In genomic region chr3:24303057-24303754, GRCh38 we compare ENCODE assay signal across 16 cellular contexts.
DNase-seq lines count a peak whose midpoint lies in the region; ATAC-seq, FAIRE-seq and TF ChIP-seq lines count a peak whose summit lies in the region.
"Had no signal": no experiment of that assay in that cellular context is flagged by ENCODE, and none has a peak within 500 bp of the region (broad histone marks: within the 10 kb centered on the region; RNA-seq: fewer than 3 reads in every experiment).

No MANE protein-coding gene starts in this region.

- POLR2A ChIA-PET in H1 (lab: Charles Lee; ENCODE audit: partially characterized antibody) = no interaction called here
- POLR2A ChIA-PET in naive thymus-derived CD4-positive, alpha-beta T cell (lab: Charles Lee) = no interaction called here

- no peak overlapping the region for H3K4me3 Mint-ChIP-seq in progenitor cell of endocrine pancreas (ENCODE audit: low read depth)
- H3K4me3 Mint-ChIP-seq in naive thymus-derived CD4-positive, alpha-beta T cell = no peak overlapping the region
- H3K4me3 Mint-ChIP-seq: CD4-positive, alpha-beta T cell had no signal

- H3K9ac ChIP-seq in H1 (replicated peaks in 1 of 4; ENCODE audit: extremely low read depth in 1 of 4, low read depth in 3 of 4, low read length in 3 of 4) = no peak overlapping the region

- DNase-seq in NCI-H748 treated with DMSO at 0.1 percent for 48 hours (lab: John Stamatoyannopoulos, UW) = peak; percentile 3
- no peak for DNase-seq in NCI-H748 (lab: John Stamatoyannopoulos, UW; ENCODE audit: unreplicated experiment)
- peak; percentile 91 for DNase-seq in NCI-H69 (lab: John Stamatoyannopoulos, UW)
- DNase-seq in H1 (ENCODE audit: low read depth in 1 of 2, low spot score in 2 of 2) = no peak
- DNase-seq in progenitor cell of endocrine pancreas (ENCODE audit: low spot score, unreplicated experiment) = no peak
- DNase-seq in naive thymus-derived CD4-positive, alpha-beta T cell = no peak
- no peak for DNase-seq in GM19238 (ENCODE audit: insufficient read length, low spot score)
- DNase-seq: CD4-positive, alpha-beta T cell; DND-41; GF-D8; GOT3; NCI-H1694; NCI-H774; Peyer's patch; SHP77 treated with DMSO at 0.1 percent for 48 hours had no signal

- no peak for TF ChIP-seq POLR2A in H1 (IDR thresholded peaks at IDR 0.05; ENCODE audit: control extremely low read depth in 1 of 2, low read depth in 2 of 2, low read length in 2 of 2)

- no peak overlapping the region for H4K8ac ChIP-seq in H1 (ENCODE audit: extremely low read depth, insufficient read depth, low read length)

- H3K9me3 Mint-ChIP-seq in progenitor cell of endocrine pancreas (ENCODE audit: low read depth) = no peaks in the 10 kb centered on the region
- peaks cover 0 to 4% (median 0%) of the 10 kb centered on the region in 11 donors for H3K9me3 Mint-ChIP-seq in naive thymus-derived CD4-positive, alpha-beta T cell
- H3K9me3 Mint-ChIP-seq: CD4-positive, alpha-beta T cell had no signal

- no peak overlapping the region for H3K56ac ChIP-seq in H1 (replicated peaks; ENCODE audit: insufficient read length, low read depth, low read length)

- H3K9me3 ChIP-seq in H1 (ENCODE audit: insufficient read depth in 2 of 2, low read depth in 1 of 2, low read length in 1 of 2) = no peaks in the 10 kb centered on the region
- H3K9me3 ChIP-seq in naive thymus-derived CD4-positive, alpha-beta T cell (ENCODE audit: control insufficient read depth in 2 of 3, low read length in 3 of 3) = no peaks in the 10 kb centered on the region
- H3K9me3 ChIP-seq: Peyer's patch had no signal

- no peak for TF ChIP-seq RAD21 in H1 (IDR thresholded peaks at IDR 0.05 in 1 of 2, conservative IDR thresholded peaks at IDR 0.05 in 1 of 2; ENCODE audit: low read depth in 2 of 2, low read length in 2 of 2)

- no peak overlapping the region for H2BK15ac ChIP-seq in H1 (ENCODE audit: low read length)

- no peaks in the 10 kb centered on the region for H3K79me2 ChIP-seq in H1 (ENCODE audit: control insufficient read depth in 1 of 2, insufficient read depth in 2 of 2, low read length in 2 of 2)

- H4K91ac ChIP-seq in H1 (replicated peaks; ENCODE audit: insufficient read length, low read length) = no peak overlapping the region

- CTCF ChIA-PET in H1 (lab: Charles Lee; ENCODE audit: partially characterized antibody) = interaction anchor here (0.6 to 1.3 kb wide), 2 partner anchors 39 to 256 kb away, joined by 3 to 5 read pairs; no protein-coding TSS in a partner anchor
- CTCF ChIA-PET in naive thymus-derived CD4-positive, alpha-beta T cell (lab: Charles Lee) = interaction anchor here (0.6 kb wide), 1 partner anchor 409 kb away, joined by 3 read pairs; no protein-coding TSS in a partner anchor

- 0 out of 2 replicates have a peak overlapping the region, but pooled peaks have one; percentile 18 for H2BK12ac ChIP-seq in H1 (ENCODE audit: low read depth, low read length)

- no peak overlapping the region for H2AK5ac ChIP-seq in H1 (ENCODE audit: low read depth, low read length)

- 86% methylated on average over 7 of the region's 7 CpGs; no CpG with 5 or more reads in 1 of the 2 experiments for WGBS in H1 (ENCODE audit: extremely low coverage in 1 of 2, insufficient coverage in 1 of 2, insufficient read length in 1 of 2, insufficient replicate concordance in 2 of 2, low coverage in 1 of 2, low lambda C conversion rate in 2 of 2, missing lambda C conversion rate in 1 of 2), 2 experiments

- H3K14ac ChIP-seq in H1 (ENCODE audit: insufficient read length) = no peak overlapping the region

- peak overlapping the region; percentile 4 for H3K27ac Mint-ChIP-seq in progenitor cell of endocrine pancreas
- no peak overlapping the region for H3K27ac Mint-ChIP-seq in naive thymus-derived CD4-positive, alpha-beta T cell
- H3K27ac Mint-ChIP-seq: CD4-positive, alpha-beta T cell had no signal

- H3K36me3 ChIP-seq in H1 (ENCODE audit: control insufficient read depth in 2 of 4, insufficient read depth in 4 of 4, low read length in 3 of 4) = no peaks in the 10 kb centered on the region
- H3K36me3 ChIP-seq in naive thymus-derived CD4-positive, alpha-beta T cell (ENCODE audit: control insufficient read depth in 2 of 3, insufficient read depth in 3 of 3, low read length in 3 of 3) = no peaks in the 10 kb centered on the region
- H3K36me3 ChIP-seq: Peyer's patch had no signal

- no peaks in the 10 kb centered on the region for H3K23me2 ChIP-seq in H1 (ENCODE audit: low read depth, low read length)

- H3K18ac ChIP-seq in H1 (ENCODE audit: extremely low read depth, low read length) = no peak overlapping the region

- TF ChIP-seq CTCF in H1 (IDR thresholded peaks at IDR 0.05; ENCODE audit: control extremely low read depth in 1 of 3, insufficient read depth in 1 of 3, low read depth in 1 of 3, low read length in 3 of 3) (no peak), progenitor cell of endocrine pancreas (IDR thresholded peaks at IDR 0.05; ENCODE audit: unreplicated experiment) (no peak)

- no peaks in the 10 kb centered on the region for H3K27me3 ChIP-seq in H1 (replicated peaks in 1 of 4; ENCODE audit: control insufficient read depth in 3 of 4, extremely low read depth in 1 of 4, insufficient read depth in 3 of 4, low read length in 3 of 4)
- H3K27me3 ChIP-seq in naive thymus-derived CD4-positive, alpha-beta T cell (ENCODE audit: control insufficient read depth in 2 of 2, insufficient read depth in 2 of 2, low read length in 2 of 2) = no peaks in the 10 kb centered on the region
- H3K27me3 ChIP-seq: Peyer's patch had no signal

- no peaks in the 10 kb centered on the region for H3K27me3 Mint-ChIP-seq in progenitor cell of endocrine pancreas
- H3K27me3 Mint-ChIP-seq in naive thymus-derived CD4-positive, alpha-beta T cell = peaks cover 0 to 5% (median 0%) of the 10 kb centered on the region in 5 donors
- H3K27me3 Mint-ChIP-seq: CD4-positive, alpha-beta T cell had no signal

- H3K4ac ChIP-seq in H1 (replicated peaks; ENCODE audit: insufficient read length, low read depth, low read length) = no peak overlapping the region

- FAIRE-seq in H1 (lab: Jason Lieb, UNC) = peak; percentile 36

- H4K20me1 ChIP-seq in H1 (replicated peaks in 1 of 2; ENCODE audit: control insufficient read depth in 1 of 2, insufficient read depth in 2 of 2, low read length in 2 of 2) = no peaks in the 10 kb centered on the region

- no peak overlapping the region for H2AFZ ChIP-seq in H1 (ENCODE audit: low read length)

- H3K79me1 ChIP-seq in H1 (ENCODE audit: low read depth, low read length) = no peaks in the 10 kb centered on the region

- no peak overlapping the region for H3K4me2 ChIP-seq in H1 (ENCODE audit: insufficient read depth in 1 of 2, low read depth in 2 of 2, low read length in 2 of 2)

- H2BK20ac ChIP-seq in H1 (ENCODE audit: low read length) = no peak overlapping the region

- no peak overlapping the region for H2BK120ac ChIP-seq in H1 (replicated peaks; ENCODE audit: low read depth, low read length)

- no peaks in the 10 kb centered on the region for H3K36me3 Mint-ChIP-seq in progenitor cell of endocrine pancreas (ENCODE audit: insufficient read depth)
- no peaks in the 10 kb centered on the region for H3K36me3 Mint-ChIP-seq in naive thymus-derived CD4-positive, alpha-beta T cell

- no peak for ATAC-seq in naive thymus-derived CD4-positive, alpha-beta T cell
- ATAC-seq in GM21529 (IDR thresholded peaks at IDR 0.05; ENCODE audit: unreplicated experiment) = no peak

- H2BK5ac ChIP-seq in H1 (ENCODE audit: low read depth, low read length) = no peak overlapping the region

- H3K27ac ChIP-seq in H1 (ENCODE audit: low read depth, low read length) = no peak overlapping the region
- H3K27ac ChIP-seq in naive thymus-derived CD4-positive, alpha-beta T cell (ENCODE audit: low read depth, low read length) = no peak overlapping the region
- H3K27ac ChIP-seq: Peyer's patch had no signal

- TF ChIP-seq EP300 in H1 (IDR thresholded peaks at IDR 0.05; ENCODE audit: borderline replicate concordance in 1 of 2, low read depth in 2 of 2, low read length in 2 of 2) = no peak

- H3K23ac ChIP-seq in H1 (ENCODE audit: insufficient read length) = no peak overlapping the region

- peaks cover 0 to 4% (median 0%) of the 10 kb centered on the region in 4 experiments; a peak in 1 of 7 replicates for H3K4me1 ChIP-seq in H1 (replicated peaks in 1 of 4; ENCODE audit: control insufficient read depth in 3 of 4, insufficient read depth in 4 of 4, low read length in 3 of 4)
- H3K4me1 ChIP-seq in naive thymus-derived CD4-positive, alpha-beta T cell (ENCODE audit: control insufficient read depth in 2 of 2, insufficient read depth in 2 of 2, low read length in 2 of 2) = no peaks in the 10 kb centered on the region
- H3K4me1 ChIP-seq: Peyer's patch had no signal

- H3K4me1 Mint-ChIP-seq in progenitor cell of endocrine pancreas (ENCODE audit: low read depth) = no peaks in the 10 kb centered on the region
- H3K4me1 Mint-ChIP-seq in naive thymus-derived CD4-positive, alpha-beta T cell = no peaks in the 10 kb centered on the region

- intact Hi-C loops in naive thymus-derived CD4-positive, alpha-beta T cell (cut with micrococcal nuclease) = no loop called here

- no peak overlapping the region for H4K5ac ChIP-seq in H1 (ENCODE audit: insufficient read length, low read depth, low read length)

- H3K4me3 ChIP-seq in H1 (ENCODE audit: extremely low read depth in 1 of 4, insufficient read depth in 2 of 4, low read depth in 3 of 4, low read length in 4 of 4) = no peak overlapping the region
- no peak overlapping the region for H3K4me3 ChIP-seq in naive thymus-derived CD4-positive, alpha-beta T cell (ENCODE audit: low read length)
- H3K4me3 ChIP-seq: Peyer's patch had no signal

TF ChIP-seq in H1, 55 proteins besides CTCF, POLR2A, EP300 and RAD21 (continues in another document):
- TF ChIP-seq POLR2AphosphoS5 (IDR thresholded peaks at IDR 0.05; ENCODE audit: low read depth, low read length) = no peak
- no peak for TF ChIP-seq RFX5 (IDR thresholded peaks at IDR 0.05; ENCODE audit: borderline replicate concordance, low read depth, low read length)
- TF ChIP-seq POU5F1 (IDR thresholded peaks at IDR 0.05; ENCODE audit: low read depth, low read length) = no peak

Comparison
In these comparisons a context has a peak if more than half of its experiments do, and no peak if none do; other contexts are left out.
1. DNase-seq: peak in NCI-H748 treated with DMSO at 0.1 percent for 48 hours (single experiment) and NCI-H69 (single experiment); none in NCI-H748 (single experiment), H1 (0 of 2), progenitor cell of endocrine pancreas (single experiment), naive thymus-derived CD4-positive, alpha-beta T cell (0 of 9) and GM19238 (single experiment).